Comparison of ENCODE assay signal across 19 cellular contexts in the genomic region with DNA sequence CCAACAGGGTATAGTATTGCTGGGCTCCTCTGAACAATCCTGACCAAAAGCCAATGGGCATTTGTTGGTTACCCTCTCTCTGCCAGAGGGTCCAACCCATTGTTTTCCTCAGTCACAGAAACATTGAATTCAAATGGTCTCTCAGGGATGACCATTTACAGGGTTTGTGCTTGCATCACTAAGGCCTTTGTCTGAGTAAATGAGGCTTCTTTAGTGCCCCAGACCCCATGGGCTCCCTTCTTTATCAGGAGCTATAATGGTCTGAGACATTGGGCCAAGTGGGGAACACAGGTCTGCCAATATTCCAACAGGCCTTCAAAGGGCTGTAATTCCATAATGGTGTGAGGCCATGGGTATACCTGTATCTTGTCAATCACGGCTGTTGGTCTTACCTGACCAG. TPM values are rescaled to one million over a fixed set of nuclear protein-coding genes. Genes with fewer than 3 reads are reported as not detected.
A peak's percentile ranks its signal among the peaks of the same experiment; 100 is the strongest.
DNase-seq lines count a peak whose midpoint lies in the region; ATAC-seq, FAIRE-seq and TF ChIP-seq lines count a peak whose summit lies in the region.
"Had no signal": no experiment of that assay in that cellular context is flagged by ENCODE, and none has a peak within 500 bp of the region (broad histone marks: within the 10 kb centered on the region; RNA-seq: fewer than 3 reads in every experiment).

No MANE protein-coding gene starts in this region.

- H3K9ac ChIP-seq in HUES48 (ENCODE audit: low read depth, low read length) (no peak overlapping the region), iPS-20b (ENCODE audit: low read depth, low read length) (no peak overlapping the region)
- H3K9ac ChIP-seq: BLaER1 had no signal

- H3K27ac ChIP-seq in HUES48 (ENCODE audit: low read depth, low read length) (peak overlapping the region; percentile 48), body of pancreas (peak overlapping the region in 3 of 4 donors; percentile 30 to 52 (median 39)), iPS-20b (ENCODE audit: low read length) (no peak overlapping the region)
- H3K27ac ChIP-seq: BLaER1, HL-60 had no signal

- no peaks in the 10 kb centered on the region for H3K27me3 ChIP-seq in HUES48 (ENCODE audit: control insufficient read depth, insufficient read depth, low read length)
- no peaks in the 10 kb centered on the region for H3K27me3 ChIP-seq in body of pancreas
- H3K27me3 ChIP-seq in iPS-20b (ENCODE audit: insufficient read depth, low read length), result no peaks in the 10 kb centered on the region
- H3K27me3 ChIP-seq: BLaER1 had no signal

- H3K36me3 ChIP-seq in HUES48 (ENCODE audit: control insufficient read depth, insufficient read depth, low read length), result no peaks in the 10 kb centered on the region
- no peaks in the 10 kb centered on the region for H3K36me3 ChIP-seq in body of pancreas (replicated peaks in 1 of 2; ENCODE audit: insufficient read depth in 1 of 2, low read depth in 2 of 2)
- H3K36me3 ChIP-seq in iPS-20b (ENCODE audit: insufficient read depth, low read depth, low read length), result no peaks in the 10 kb centered on the region
- H3K36me3 ChIP-seq: BLaER1 had no signal

- peaks cover 9% of the 10 kb centered on the region for H3K9me3 Mint-ChIP-seq in glutamatergic neuron (ENCODE audit: unreplicated experiment)
- no peaks in the 10 kb centered on the region for H3K9me3 Mint-ChIP-seq in activated T-helper 1 cell treated with anti-CD3 and anti-CD28 coated beads, Interleukin-12 subunit alpha, Interleukin-12 subunit beta, Interleukin-2, Interleukin-4 antibody, amounts not matched to agents 30 ng/mL and 10 ng/mL and 1 ng/mL, durations not matched to agents 14 hours and 24 hours and 36 hours

- DNase-seq in body of pancreas (no peak), glutamatergic neuron (no peak), RCC 7860 (ENCODE audit: low spot score) (no peak)
- no peak for DNase-seq in activated T-helper 1 cell treated with anti-CD3 and anti-CD28 coated beads, Interleukin-12 subunit alpha, Interleukin-12 subunit beta, Interleukin-2, Interleukin-4 antibody, amounts not matched to agents 30 ng/mL and 10 ng/mL and 1 ng/mL, durations not matched to agents 14 hours and 24 hours and 36 hours (ENCODE audit: low spot score)
- DNase-seq: 8988T; CD4-positive, alpha-beta memory T cell; DMS79 treated with DMSO at 0.1 percent for 48 hours; GF-D8; HCEC 1CT had no signal

- peaks cover 8% of the 10 kb centered on the region for H3K4me1 Mint-ChIP-seq in glutamatergic neuron (ENCODE audit: low read depth, unreplicated experiment)
- H3K4me1 Mint-ChIP-seq in activated T-helper 1 cell treated with anti-CD3 and anti-CD28 coated beads, Interleukin-12 subunit alpha, Interleukin-12 subunit beta, Interleukin-2, Interleukin-4 antibody, amounts not matched to agents 30 ng/mL and 10 ng/mL and 1 ng/mL, durations not matched to agents 14 hours and 24 hours and 36 hours (ENCODE audit: low read depth), result no peaks in the 10 kb centered on the region
- H3K4me1 Mint-ChIP-seq: CD14-positive monocyte; CD4-positive, alpha-beta memory T cell; IgD-negative memory B cell had no signal

- FAIRE-seq in RCC 7860 (lab: Jason Lieb, UNC), result no peak
- FAIRE-seq: HepG2 had no signal

- WGBS in body of pancreas, 2 donors, result 71 to 83% methylated on average over 1 of the region's 1 CpG

- H3K27ac Mint-ChIP-seq in glutamatergic neuron (ENCODE audit: unreplicated experiment), result no peak overlapping the region
- no peak overlapping the region for H3K27ac Mint-ChIP-seq in activated T-helper 1 cell treated with anti-CD3 and anti-CD28 coated beads, Interleukin-12 subunit alpha, Interleukin-12 subunit beta, Interleukin-2, Interleukin-4 antibody, amounts not matched to agents 30 ng/mL and 10 ng/mL and 1 ng/mL, durations not matched to agents 14 hours and 24 hours and 36 hours
- H3K27ac Mint-ChIP-seq: CD14-positive monocyte; CD4-positive, alpha-beta memory T cell; IgD-negative memory B cell had no signal

- H3K4me3 Mint-ChIP-seq in glutamatergic neuron (ENCODE audit: unreplicated experiment), result no peak overlapping the region
- H3K4me3 Mint-ChIP-seq in activated T-helper 1 cell treated with anti-CD3 and anti-CD28 coated beads, Interleukin-12 subunit alpha, Interleukin-12 subunit beta, Interleukin-2, Interleukin-4 antibody, amounts not matched to agents 30 ng/mL and 10 ng/mL and 1 ng/mL, durations not matched to agents 14 hours and 24 hours and 36 hours, result no peak overlapping the region
- H3K4me3 Mint-ChIP-seq: CD14-positive monocyte; CD4-positive, alpha-beta memory T cell; IgD-negative memory B cell had no signal

- no peak for ATAC-seq in body of pancreas
- no peak for ATAC-seq in HG03520 (IDR thresholded peaks at IDR 0.05; ENCODE audit: unreplicated experiment)
- ATAC-seq: HepG2 had no signal

- peaks cover 14% of the 10 kb centered on the region for H3K36me3 Mint-ChIP-seq in glutamatergic neuron (ENCODE audit: unreplicated experiment)
- H3K36me3 Mint-ChIP-seq in activated T-helper 1 cell treated with anti-CD3 and anti-CD28 coated beads, Interleukin-12 subunit alpha, Interleukin-12 subunit beta, Interleukin-2, Interleukin-4 antibody, amounts not matched to agents 30 ng/mL and 10 ng/mL and 1 ng/mL, durations not matched to agents 14 hours and 24 hours and 36 hours (ENCODE audit: low read depth), result no peaks in the 10 kb centered on the region
- H3K36me3 Mint-ChIP-seq: CD14-positive monocyte; CD4-positive, alpha-beta memory T cell had no signal

- H3K9me3 ChIP-seq in HUES48 (ENCODE audit: control insufficient read depth, insufficient read depth, low read length) (no peaks in the 10 kb centered on the region), body of pancreas (no peaks in the 10 kb centered on the region), iPS-20b (ENCODE audit: insufficient read depth, low read depth, low read length) (no peaks in the 10 kb centered on the region)

- intact Hi-C loops in body of pancreas (cut with DNase I), result no loop called here
- intact Hi-C loops in activated T-helper 1 cell treated with anti-CD3 and anti-CD28 coated beads, Interleukin-12 subunit alpha, Interleukin-12 subunit beta, Interleukin-2, Interleukin-4 antibody, amounts not matched to agents 30 ng/mL and 10 ng/mL and 1 ng/mL, durations not matched to agents 14 hours and 24 hours and 36 hours (cut with micrococcal nuclease), result no loop called here

- H3K4me3 ChIP-seq in HUES48 (ENCODE audit: low read depth, low read length) (no peak overlapping the region), body of pancreas (no peak overlapping the region), iPS-20b (ENCODE audit: low read length) (peak overlapping the region; percentile 41)
- H3K4me3 ChIP-seq: BLaER1 had no signal

- H3K27me3 Mint-ChIP-seq in glutamatergic neuron (ENCODE audit: unreplicated experiment), result no peaks in the 10 kb centered on the region
- H3K27me3 Mint-ChIP-seq in activated T-helper 1 cell treated with anti-CD3 and anti-CD28 coated beads, Interleukin-12 subunit alpha, Interleukin-12 subunit beta, Interleukin-2, Interleukin-4 antibody, amounts not matched to agents 30 ng/mL and 10 ng/mL and 1 ng/mL, durations not matched to agents 14 hours and 24 hours and 36 hours (ENCODE audit: insufficient read depth), result no peaks in the 10 kb centered on the region

- H3K4me1 ChIP-seq in HUES48 (ENCODE audit: control insufficient read depth, insufficient read depth, low read length) (peaks cover 20% of the 10 kb centered on the region), body of pancreas (peaks cover 84% of the 10 kb centered on the region), iPS-20b (ENCODE audit: insufficient read depth, low read length) (peaks cover 22% of the 10 kb centered on the region)
- H3K4me1 ChIP-seq: BLaER1 had no signal

- no peak for TF ChIP-seq POLR2A in body of pancreas (IDR thresholded peaks at IDR 0.05)

- TF ChIP-seq CTCF in body of pancreas (IDR thresholded peaks at IDR 0.05) (no peak), glutamatergic neuron (IDR thresholded peaks at IDR 0.05; ENCODE audit: partially characterized antibody, unreplicated experiment) (no peak)

RNA-seq across cellular contexts. Expression of a gene that starts 27.1 kb away (rescaled TPM):
- 10 to 100 TPM; 73.7 to 76.1 TPM for total RNA-seq in body of pancreas
- total RNA-seq in glutamatergic neuron (ENCODE audit: unreplicated experiment), result not detected
- not detected in 2 replicates for total RNA-seq in activated T-helper 1 cell treated with anti-CD3 and anti-CD28 coated beads, Interleukin-12 subunit alpha, Interleukin-12 subunit beta, Interleukin-2, Interleukin-4 antibody, amounts not matched to agents 30 ng/mL and 10 ng/mL and 1 ng/mL, durations not matched to agents 14 hours and 24 hours and 36 hours
- total RNA-seq: A673; CD4-positive, alpha-beta memory T cell; HT1080 had no signal

Comparison
In these comparisons a context has a peak if more than half of its experiments do, and no peak if none do; other contexts are left out.
1. RNA of a gene that starts 27.1 kb away (total RNA-seq): 73.7 to 76.1 TPM in body of pancreas; not detected in glutamatergic neuron (single experiment) and not detected in activated T-helper 1 cell treated with anti-CD3 and anti-CD28 coated beads, Interleukin-12 subunit alpha, Interleukin-12 subunit beta, Interleukin-2, Interleukin-4 antibody, amounts not matched to agents 30 ng/mL and 10 ng/mL and 1 ng/mL, durations not matched to agents 14 hours and 24 hours and 36 hours; every median in the first group is over 10 times any median in the second.